Comparison of ENCODE assay signal across 15 cellular contexts in genomic region chr9:33851301-33851700, GRCh38. TPM values are rescaled to one million over a fixed set of nuclear protein-coding genes. Genes with fewer than 3 reads are reported as not detected.
A peak's percentile ranks its signal among the peaks of the same experiment; 100 is the strongest.
DNase-seq lines count a peak whose midpoint lies in the region; ATAC-seq and TF ChIP-seq lines count a peak whose summit lies in the region.
"Had no signal": no experiment of that assay in that cellular context is flagged by ENCODE, and none has a peak within 500 bp of the region (broad histone marks: within the 10 kb centered on the region; RNA-seq: fewer than 3 reads in every experiment).

No MANE protein-coding gene starts in this region.

- H3K4me3 ChIP-seq in prostate gland: no peak overlapping the region

- POLR2A ChIA-PET in GM10248 (lab: Yijun Ruan, JAX): no interaction called here

- H3K27me3 ChIP-seq in prostate gland (replicated peaks; ENCODE audit: insufficient read depth): no peaks in the 10 kb centered on the region

- no peak for ATAC-seq in HG03354 (IDR thresholded peaks at IDR 0.05; ENCODE audit: poor library complexity, severe bottlenecking, unreplicated experiment)

- TF ChIP-seq CTCF in Calu3 (IDR thresholded peaks at IDR 0.05; ENCODE audit: unreplicated experiment): no peak
- no peak for TF ChIP-seq CTCF in prostate gland (IDR thresholded peaks at IDR 0.05)
- TF ChIP-seq CTCF in GM10248 (IDR thresholded peaks at IDR 0.05; ENCODE audit: control extremely low read depth, extremely low read depth, low read depth, missing control alignments): no peak

- peaks cover 41% of the 10 kb centered on the region for H3K4me1 Mint-ChIP-seq in Calu3 (ENCODE audit: low read depth, unreplicated experiment)

- H3K27ac Mint-ChIP-seq in Calu3 (ENCODE audit: unreplicated experiment): peak overlapping the region; percentile 42
- H3K27ac Mint-ChIP-seq: activated naive CD8-positive, alpha-beta T cell treated with anti-CD3 and anti-CD28 coated beads, Interleukin-2, amount 10 ng/mL, durations not matched to agents 7 days and 5 days; dendritic cell treated with granulocyte-macrophage colony-stimulating factor and Interleukin-4, amounts not matched to agents 40 ng/mL and 50 ng/mL, for 4 days had no signal

- H3K27ac ChIP-seq in epithelial cell of prostate (peak overlapping the region; percentile 10), prostate gland (peak overlapping the region; percentile 17 to 48)

- H3K27me3 Mint-ChIP-seq in Calu3 (ENCODE audit: unreplicated experiment): no peaks in the 10 kb centered on the region
- H3K27me3 Mint-ChIP-seq: activated naive CD8-positive, alpha-beta T cell treated with anti-CD3 and anti-CD28 coated beads, Interleukin-2, amount 10 ng/mL, durations not matched to agents 7 days and 5 days; CD8-positive, alpha-beta memory T cell; dendritic cell treated with granulocyte-macrophage colony-stimulating factor and Interleukin-4, amounts not matched to agents 40 ng/mL and 50 ng/mL, for 4 days had no signal

- H3K9me3 ChIP-seq in prostate gland: no peaks in the 10 kb centered on the region

- no TSS peak for BruUV-seq in Calu3 (replicated peaks; lab: Mats Ljungman, UMichigan)

- H3K4me3 Mint-ChIP-seq in Calu3 (ENCODE audit: low read depth, unreplicated experiment): no peak overlapping the region
- H3K4me3 Mint-ChIP-seq: activated naive CD8-positive, alpha-beta T cell treated with anti-CD3 and anti-CD28 coated beads, Interleukin-2, amount 10 ng/mL, durations not matched to agents 7 days and 5 days; CD8-positive, alpha-beta memory T cell; dendritic cell treated with granulocyte-macrophage colony-stimulating factor and Interleukin-4, amounts not matched to agents 40 ng/mL and 50 ng/mL, for 4 days; immature natural killer cell had no signal

- no peak for TF ChIP-seq POLR2A in prostate gland (IDR thresholded peaks at IDR 0.05)

- DNase-seq in Calu3: no peak
- DNase-seq in M059J (ENCODE audit: low read depth): peak; percentile 42
- no peak for DNase-seq in epithelial cell of prostate (ENCODE audit: low read depth, low spot score)
- DNase-seq in prostate gland (ENCODE audit: low spot score): no peak
- no peak for DNase-seq in MV-4-11 (lab: John Stamatoyannopoulos, UW)
- no peak for DNase-seq in GM10248 (ENCODE audit: extremely low spot score)
- DNase-seq in SW 1271 (lab: John Stamatoyannopoulos, UW): no peak
- DNase-seq: activated naive CD8-positive, alpha-beta T cell treated with anti-CD3 and anti-CD28 coated beads, Interleukin-2, amount 10 ng/mL, durations not matched to agents 7 days and 5 days; CD8-positive, alpha-beta memory T cell; immature natural killer cell; NCI-H1417 treated with DMSO at 0.1 percent for 48 hours had no signal

- no peaks in the 10 kb centered on the region for H3K36me3 Mint-ChIP-seq in Calu3 (ENCODE audit: insufficient read depth, unreplicated experiment)
- H3K36me3 Mint-ChIP-seq: immature natural killer cell had no signal

- H3K4me1 ChIP-seq in prostate gland (replicated peaks): peaks cover 19% of the 10 kb centered on the region

- WGBS in prostate gland: 53% methylated on average over 1 of the region's 1 CpG

- H3K9me3 Mint-ChIP-seq in Calu3 (ENCODE audit: low read depth, unreplicated experiment): no peaks in the 10 kb centered on the region
- H3K9me3 Mint-ChIP-seq: activated naive CD8-positive, alpha-beta T cell treated with anti-CD3 and anti-CD28 coated beads, Interleukin-2, amount 10 ng/mL, durations not matched to agents 7 days and 5 days; CD8-positive, alpha-beta memory T cell; dendritic cell treated with granulocyte-macrophage colony-stimulating factor and Interleukin-4, amounts not matched to agents 40 ng/mL and 50 ng/mL, for 4 days; immature natural killer cell had no signal

- CTCF ChIA-PET in Calu3 (lab: Charles Lee) (interaction anchor here (0.5 kb wide), 1 partner anchor 400 kb away, joined by 4 read pairs; no protein-coding TSS in a partner anchor), GM10248 (lab: Yijun Ruan, JAX) (interaction anchor here (1.0 to 4.5 kb wide), 3 partner anchors 18 to 37 kb away, joined by 3 to 59 read pairs (median 3); partner anchors contain the start of gene UBE2R2)

- no peaks in the 10 kb centered on the region for H3K36me3 ChIP-seq in prostate gland

- intact Hi-C loops in Calu3 (cut with micrococcal nuclease; ENCODE audit: unreplicated experiment): loop anchor here (2.0 kb wide), 1 partner anchor 32 kb away; no protein-coding TSS in a partner anchor
- intact Hi-C loops in prostate gland (cut with DNase I): no loop called here

RNA-seq across cellular contexts. Expression of gene UBE2R2, which starts 34.3 kb away (rescaled TPM):
- 24.5 and 26.2 TPM in 2 replicates for total RNA-seq in Calu3 (2022)
- 21.4 and 31.9 TPM in 2 replicates for total RNA-seq in M059J (2014; rRNA removed; shearing (Covaris generic))
- 10 to 100 TPM; 25.6 to 42.7 TPM for total RNA-seq in prostate gland

RNA-seq across cellular contexts. Expression of gene PRSS3, which starts 55.9 kb away (rescaled TPM):
- total RNA-seq in Calu3 (2022) (19.0 and 29.5 TPM in 2 replicates), prostate gland (1 to 10 TPM in 1 of 2 donors, under 1 TPM in 1; 0.23 to 1.5 TPM)
- 0.74 and 3.1 TPM in 2 replicates for total RNA-seq in M059J (2014; rRNA removed; shearing (Covaris generic))
- total RNA-seq: activated naive CD8-positive, alpha-beta T cell treated with anti-CD3 and anti-CD28 coated beads, Interleukin-2, amount 10 ng/mL, durations not matched to agents 7 days and 5 days; NCI-H460; subcutaneous adipose tissue had no signal
